23 cellular contexts compared by ENCODE assay signal in genomic region chr1:22543679-22544078, GRCh38. TPM values are rescaled to one million over a fixed set of nuclear protein-coding genes. Genes with fewer than 3 reads are reported as not detected.
DNase-seq lines count a peak whose midpoint lies in the region; ATAC-seq, FAIRE-seq and TF ChIP-seq lines count a peak whose summit lies in the region.
"Had no signal": no experiment of that assay in that cellular context is flagged by ENCODE, and none has a peak within 500 bp of the region (broad histone marks: within the 10 kb centered on the region; RNA-seq: fewer than 3 reads in every experiment).

No MANE protein-coding gene starts in this region.

- H3K36me3 Mint-ChIP-seq in T-cell = no peaks in the 10 kb centered on the region

- H3K79me2 ChIP-seq in HepG2 (ENCODE audit: insufficient read depth, low read length) (no peaks in the 10 kb centered on the region), osteoblast (ENCODE audit: insufficient read depth, low read length) (no peaks in the 10 kb centered on the region)

- H3K4me1 Mint-ChIP-seq in T-cell = peaks cover 10 to 18% (median 11%) of the 10 kb centered on the region in 3 donors

- H3K4me3 Mint-ChIP-seq in T-cell = no peak overlapping the region
- H3K4me3 Mint-ChIP-seq: CD4-positive, alpha-beta T cell; HFFc6; IgD-negative memory B cell had no signal

- intact Hi-C loops in HepG2 (cut with micrococcal nuclease; ENCODE audit: unreplicated experiment) (no loop called here), right lobe of liver (cut with DNase I) (no loop called here), left colon (cut with DNase I, micrococcal nuclease) (no loop called here)

- no TSS peak for BruUV-seq in HepG2 (replicated peaks; lab: Mats Ljungman, UMichigan)

- FAIRE-seq in HepG2 (lab: Jason Lieb, UNC) = no peak
- FAIRE-seq: D721Med, G401.6, GM12891, GM18507, HTR-8/SVneo had no signal

- H3K27me3 Mint-ChIP-seq in T-cell = peaks cover 20 to 23% of the 10 kb centered on the region in 2 donors

- H3K4me3 ChIP-seq in HepG2 (replicated peaks in 1 of 3; ENCODE audit: insufficient read depth in 1 of 3, low read depth in 2 of 3, low read length in 3 of 3) = no peak overlapping the region
- no peak overlapping the region for H3K4me3 ChIP-seq in right lobe of liver
- no peak overlapping the region for H3K4me3 ChIP-seq in osteoblast (ENCODE audit: insufficient read depth, low read length)

- DNase-seq in HepG2 (ENCODE audit: low spot score) (no peak), right lobe of liver (no peak), left colon (no peak), osteoblast (ENCODE audit: insufficient read length, low spot score, missing footprints) (peak; percentile 72), T-cell (no peak)
- DNase-seq: BE2C; C1 segment of cervical spinal cord; Caco-2; CD4-positive, alpha-beta T cell; HCEC 1CT; HFFc6; KG1 had no signal

- H3K4me1 ChIP-seq in HepG2 (ENCODE audit: insufficient read depth, low read length) = peaks cover 11% of the 10 kb centered on the region
- H3K4me1 ChIP-seq in right lobe of liver = no peaks in the 10 kb centered on the region
- no peaks in the 10 kb centered on the region for H3K4me1 ChIP-seq in osteoblast (ENCODE audit: insufficient read depth, low read length)
- H3K4me1 ChIP-seq: BE2C, Caco-2 had no signal

- ATAC-seq in HepG2 = peak; percentile 24
- no peak for ATAC-seq in right lobe of liver
- peak; percentile 77 for ATAC-seq in left colon
- ATAC-seq in GM18505 (IDR thresholded peaks at IDR 0.05; ENCODE audit: unreplicated experiment) = no peak
- ATAC-seq in T-cell (replicated peaks in 1 of 4) = no peak
- ATAC-seq in GM21381 (IDR thresholded peaks at IDR 0.05; ENCODE audit: unreplicated experiment) = no peak

- H3K4me2 ChIP-seq in HepG2 (ENCODE audit: low read depth, low read length) = peak overlapping the region; percentile 34; the same call in 1 of the 2 replicates
- no peak overlapping the region for H3K4me2 ChIP-seq in osteoblast (ENCODE audit: insufficient read depth, low read length)

- 3% methylated on average over 5 of the region's 6 CpGs for WGBS in HepG2 (ENCODE audit: low lambda C conversion rate)
- WGBS in right lobe of liver (ENCODE audit: insufficient coverage, low coverage, low lambda C conversion rate, missing lambda C conversion rate) = 73% methylated on average over 4 of the region's 6 CpGs

- no peaks in the 10 kb centered on the region for H3K9me3 ChIP-seq in HepG2 (ENCODE audit: low read length)
- H3K9me3 ChIP-seq in right lobe of liver = no peaks in the 10 kb centered on the region
- no peaks in the 10 kb centered on the region for H3K9me3 ChIP-seq in osteoblast (ENCODE audit: low read depth, low read length)
- H3K9me3 ChIP-seq: BE2C, Caco-2 had no signal

- no peak for TF ChIP-seq RAD21 in HepG2 (CRISPR knock-in tag; IDR thresholded peaks at IDR 0.05)

- H3K27me3 ChIP-seq in HepG2 (ENCODE audit: control insufficient read depth in 1 of 2, insufficient read depth in 2 of 2, low read length in 2 of 2) = peaks cover 9 to 35% of the 10 kb centered on the region in 2 experiments
- H3K27me3 ChIP-seq in right lobe of liver = no peaks in the 10 kb centered on the region
- peaks cover 42% of the 10 kb centered on the region for H3K27me3 ChIP-seq in osteoblast (ENCODE audit: insufficient read depth, low read length)
- H3K27me3 ChIP-seq: BE2C had no signal

- TF ChIP-seq CTCF in HepG2 (CRISPR knock-in tag; IDR thresholded peaks at IDR 0.05) = no peak
- TF ChIP-seq CTCF in right lobe of liver (IDR thresholded peaks at IDR 0.05) = no peak
- TF ChIP-seq CTCF in osteoblast (IDR thresholded peaks at IDR 0.05; ENCODE audit: extremely low read depth, low read depth, low read length) = no peak

- H3K27ac ChIP-seq in HepG2 (ENCODE audit: extremely low read length, insufficient read depth, low read length) (no peak overlapping the region), right lobe of liver (no peak overlapping the region), osteoblast (ENCODE audit: low read depth, low read length) (no peak overlapping the region)
- H3K27ac ChIP-seq: 22Rv1 had no signal

- H2AFZ ChIP-seq in HepG2 (ENCODE audit: low read length) (no peak overlapping the region), osteoblast (ENCODE audit: low read length) (no peak overlapping the region)

- no peak for TF ChIP-seq POLR2A in HepG2 (IDR thresholded peaks at IDR 0.05; ENCODE audit: insufficient read depth in 1 of 2, low read depth in 2 of 2, low read length in 2 of 2)
- TF ChIP-seq POLR2A in right lobe of liver (IDR thresholded peaks at IDR 0.05) = no peak
- no peak for TF ChIP-seq POLR2A in GM18505 (IDR thresholded peaks at IDR 0.05; ENCODE audit: borderline replicate concordance, extremely low read depth, insufficient read depth, insufficient read length)

- TF ChIP-seq EP300 in HepG2 (IDR thresholded peaks at IDR 0.05; ENCODE audit: low read depth in 2 of 2, low read length in 2 of 2) (no peak), HepG2 (CRISPR knock-in tag; IDR thresholded peaks at IDR 0.05; ENCODE audit: borderline replicate concordance) (no peak)

- H3K36me3 ChIP-seq in HepG2 (replicated peaks in 1 of 2; ENCODE audit: control insufficient read depth in 1 of 2, insufficient read depth in 2 of 2, low read length in 2 of 2) (no peaks in the 10 kb centered on the region), right lobe of liver (no peaks in the 10 kb centered on the region), osteoblast (ENCODE audit: insufficient read depth, low read length) (no peaks in the 10 kb centered on the region)
- H3K36me3 ChIP-seq: BE2C had no signal

- CTCF ChIA-PET in HepG2 (lab: Yijun Ruan, JAX; ENCODE audit: low intra/inter-chr PET ratio, low total read pairs) (no interaction called here), T-cell (lab: Charles Lee) (no interaction called here)

- no peak overlapping the region for H3K27ac Mint-ChIP-seq in T-cell
- H3K27ac Mint-ChIP-seq: CD4-positive, alpha-beta T cell; HFFc6; IgD-negative memory B cell had no signal

- no peak overlapping the region for H3K9ac ChIP-seq in HepG2 (ENCODE audit: insufficient read depth, low read depth, low read length)

- H4K20me1 ChIP-seq in HepG2 (ENCODE audit: insufficient read depth, low read length) (no peaks in the 10 kb centered on the region), osteoblast (ENCODE audit: insufficient read depth, low read length) (no peaks in the 10 kb centered on the region)

- in situ Hi-C loops in HepG2 (cut with HindIII; ENCODE audit: extremely low pct_ligation_motif_present, low pct_unique_long_range_greater_than_20kb) = no loop called here

- H3K9me3 Mint-ChIP-seq in T-cell = no peaks in the 10 kb centered on the region
- H3K9me3 Mint-ChIP-seq: CD4-positive, alpha-beta T cell; HFFc6; IgD-negative memory B cell had no signal

- POLR2A ChIA-PET in HepG2 (lab: Yijun Ruan, JAX) (no interaction called here), T-cell (lab: Charles Lee) (no interaction called here)

TF ChIP-seq in HepG2, 621 proteins besides CTCF, POLR2A, EP300 and RAD21 (continues in another document):
- TF ChIP-seq FOXK2 (IDR thresholded peaks at IDR 0.05) (no peak), HNF4A (CRISPR knock-in tag; IDR thresholded peaks at IDR 0.05) (peak; percentile 56), FOSL2 (CRISPR knock-in tag; IDR thresholded peaks at IDR 0.05) (peak; percentile 82), HDAC1 (CRISPR knock-in tag; IDR thresholded peaks at IDR 0.05) (0 out of 2 replicates have a peak, but pooled peaks have one; percentile 26), ERF (CRISPR knock-in tag; IDR thresholded peaks at IDR 0.05) (no peak), GABPB1 (CRISPR knock-in tag; IDR thresholded peaks at IDR 0.05) (peak; percentile 28; the same call in 1 of the 2 replicates), HNF4G (IDR thresholded peaks at IDR 0.05; ENCODE audit: borderline replicate concordance, low read depth, low read length) (no peak), HNF4G (CRISPR knock-in tag; IDR thresholded peaks at IDR 0.05; ENCODE audit: borderline replicate concordance, low read depth) (no peak)

RNA-seq across cellular contexts. Expression of gene EPHA8, which starts 19.6 kb away (rescaled TPM):
- total RNA-seq in HepG2 (2016; rRNA removed; fragmentation: Illumina TruSeq; extraction: Trizol) (not detected in 2 replicates), right lobe of liver (not detected), left colon (not detected), osteoblast (not detected in 2 replicates), T-cell (under 1 TPM in 2 of 5 donors, not detected in 3; 0.09 to 0.15 TPM)
- total RNA-seq in HepG2 (2016; cell fraction: cytosol; rRNA removed; fragmentation: Illumina TruSeq; extraction: Trizol; ENCODE audit: low read depth) = not detected in 2 replicates
- not detected in 2 replicates for total RNA-seq in HepG2 (2016; cell fraction: insoluble cytoplasmic fraction; rRNA removed; fragmentation: Illumina TruSeq; extraction: Trizol)
- total RNA-seq in HepG2 (2016; cell fraction: membrane; rRNA removed; fragmentation: Illumina TruSeq; extraction: Trizol) = not detected in 2 replicates
- total RNA-seq in HepG2 (2016; cell fraction: nucleus; rRNA removed; fragmentation: Illumina TruSeq; extraction: Trizol) = not detected in 2 replicates
- polyA plus RNA-seq in HepG2 (2011; rRNA removed) = not detected in 2 replicates
- polyA plus RNA-seq in HepG2 (2011; cell fraction: cytosol; rRNA removed) = not detected in 2 replicates
- polyA plus RNA-seq in HepG2 (2011; cell fraction: nucleus; rRNA removed) = 0.08 TPM in 1 of 2 replicates, not detected in the other
- polyA plus RNA-seq in HepG2 (2012) = not detected in 2 replicates
- not detected in 2 replicates for polyA plus RNA-seq in HepG2 (2016; cell fraction: cytosol; fragmentation: Illumina TruSeq; extraction: Trizol; ENCODE audit: low read depth)
- polyA plus RNA-seq in HepG2 (2016; cell fraction: insoluble cytoplasmic fraction; fragmentation: Illumina TruSeq; extraction: Trizol; ENCODE audit: low read depth) = not detected in 2 replicates
- polyA plus RNA-seq in HepG2 (2016; cell fraction: membrane; fragmentation: Illumina TruSeq; extraction: Trizol; ENCODE audit: low read depth) = not detected in 2 replicates
- polyA plus RNA-seq in HepG2 (2016; cell fraction: nucleus; fragmentation: Illumina TruSeq; extraction: Trizol; ENCODE audit: insufficient read depth, low read depth) = not detected in 2 replicates
- not detected in 2 replicates for polyA minus RNA-seq in HepG2 (2011; rRNA and poly(A)+ RNA removed; ENCODE audit: low replicate concordance)
- polyA minus RNA-seq in HepG2 (2011; cell fraction: cytosol; rRNA and poly(A)+ RNA removed) = not detected in 2 replicates
- not detected in 2 replicates for polyA minus RNA-seq in HepG2 (2011; cell fraction: nucleus; rRNA and poly(A)+ RNA removed)
- total RNA-seq: A673; Caco-2; CD4-positive, alpha-beta T cell; HFFc6 had no signal
- polyA plus RNA-seq: AG04450, IgD-negative memory B cell had no signal

Comparison
In these comparisons a context has a peak if more than half of its experiments do, and no peak if none do; other contexts are left out.
1. ATAC-seq: peak in HepG2 (single experiment) and left colon (single experiment); none in right lobe of liver (0 of 4), GM18505 (single experiment), T-cell (0 of 4) and GM21381 (single experiment).